ENCODE assay signal across 9 cellular contexts in the genomic region with DNA sequence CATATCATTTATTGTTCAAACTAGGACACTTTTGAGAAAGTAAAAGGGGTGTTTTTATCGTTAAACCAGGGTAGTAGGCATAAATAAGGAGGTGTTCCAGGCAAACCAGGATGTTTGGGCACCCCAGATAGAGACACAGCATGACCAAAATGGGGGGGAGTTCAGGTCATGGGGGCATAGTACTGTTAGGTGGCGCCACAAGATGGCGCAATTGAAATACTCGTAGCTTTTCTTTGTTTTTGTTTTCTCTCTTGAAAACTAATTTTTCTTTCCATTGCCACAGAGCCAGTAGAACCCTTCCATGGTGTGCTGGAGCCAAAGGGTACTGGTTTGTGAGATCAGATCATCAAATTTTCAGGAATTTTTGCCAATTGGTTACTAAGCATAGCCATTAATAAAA.
A peak's percentile ranks its signal among the peaks of the same experiment; 100 is the strongest.
DNase-seq lines count a peak whose midpoint lies in the region; ATAC-seq and TF ChIP-seq lines count a peak whose summit lies in the region.
"Had no signal": no experiment of that assay in that cellular context is flagged by ENCODE, and none has a peak within 500 bp of the region (broad histone marks: within the 10 kb centered on the region; RNA-seq: fewer than 3 reads in every experiment).

No MANE protein-coding gene starts in this region.

- H3K36me3 Mint-ChIP-seq in endodermal cell (ENCODE audit: low read depth) (no peaks in the 10 kb centered on the region), progenitor cell of endocrine pancreas (ENCODE audit: insufficient read depth) (no peaks in the 10 kb centered on the region)

- WGBS in endodermal cell (ENCODE audit: insufficient coverage in 1 of 2, insufficient read length in 1 of 2), 2 experiments, result 65% methylated on average over 3 of the region's 4 CpGs; no CpG with 5 or more reads in 1 of the 2 experiments

- H3K27ac Mint-ChIP-seq in endodermal cell (no peak overlapping the region), progenitor cell of endocrine pancreas (no peak overlapping the region)
- H3K27ac Mint-ChIP-seq: naive B cell had no signal

- H3K9ac ChIP-seq in endodermal cell (ENCODE audit: extremely low read depth, low read length, poor library complexity, severe bottlenecking), result no peak overlapping the region

- peaks cover 7% of the 10 kb centered on the region for H3K9me3 Mint-ChIP-seq in endodermal cell
- H3K9me3 Mint-ChIP-seq in progenitor cell of endocrine pancreas (ENCODE audit: low read depth), result peaks cover 4% of the 10 kb centered on the region
- H3K9me3 Mint-ChIP-seq: naive B cell had no signal

- H3K27ac ChIP-seq in DOHH2 (ENCODE audit: low read depth, low read length), result no peak overlapping the region
- H3K27ac ChIP-seq in endodermal cell (ENCODE audit: low read depth, low read length), result no peak overlapping the region

- H3K36me3 ChIP-seq in DOHH2 (ENCODE audit: control insufficient read depth, low read length) (no peaks in the 10 kb centered on the region), endodermal cell (ENCODE audit: control insufficient read depth, insufficient read depth, low read length) (no peaks in the 10 kb centered on the region)

- TF ChIP-seq CTCF in DOHH2 (IDR thresholded peaks at IDR 0.05; ENCODE audit: low read depth, low read length, poor library complexity, severe bottlenecking), result peak; percentile 39
- peak; percentile 69 for TF ChIP-seq CTCF in endodermal cell (conservative IDR thresholded peaks at IDR 0.05)
- TF ChIP-seq CTCF in progenitor cell of endocrine pancreas (IDR thresholded peaks at IDR 0.05; ENCODE audit: unreplicated experiment), result peak; percentile 42

- H3K27me3 Mint-ChIP-seq in endodermal cell (ENCODE audit: insufficient read depth) (peaks cover 39% of the 10 kb centered on the region), progenitor cell of endocrine pancreas (peaks cover 35% of the 10 kb centered on the region)

- H3K4me3 ChIP-seq in DOHH2 (ENCODE audit: low read length) (no peak overlapping the region), endodermal cell (ENCODE audit: low read length) (no peak overlapping the region)

- H3K4me1 Mint-ChIP-seq in endodermal cell, result peaks cover 29% of the 10 kb centered on the region
- peaks cover 5% of the 10 kb centered on the region for H3K4me1 Mint-ChIP-seq in progenitor cell of endocrine pancreas (ENCODE audit: low read depth)

- DNase-seq in Kasumi-1 (lab: John Stamatoyannopoulos, UW), result peak; percentile 34 to 36
- peak; percentile 31 for DNase-seq in T-helper 9 cell
- no peak for DNase-seq in endodermal cell
- DNase-seq in progenitor cell of endocrine pancreas (ENCODE audit: low spot score, unreplicated experiment), result no peak
- DNase-seq in NCI-H187 treated with DMSO at 0.1 percent for 48 hours (lab: John Stamatoyannopoulos, UW), result no peak
- DNase-seq: naive B cell had no signal

- no peaks in the 10 kb centered on the region for H3K79me2 ChIP-seq in DOHH2 (ENCODE audit: control insufficient read depth, low read length)

- H3K9me2 ChIP-seq in DOHH2 (replicated peaks; ENCODE audit: control insufficient read depth, low read length), result no peaks in the 10 kb centered on the region

- H3K27me3 ChIP-seq in DOHH2 (ENCODE audit: control insufficient read depth, low read length), result no peaks in the 10 kb centered on the region
- peaks cover 23% of the 10 kb centered on the region for H3K27me3 ChIP-seq in endodermal cell (ENCODE audit: control insufficient read depth, insufficient read depth, low read length, poor library complexity, severe bottlenecking)

- no peaks in the 10 kb centered on the region for H4K20me1 ChIP-seq in DOHH2 (ENCODE audit: control insufficient read depth, insufficient read depth, low read depth, low read length)

- no peaks in the 10 kb centered on the region for H3K9me3 ChIP-seq in DOHH2 (ENCODE audit: control insufficient read depth, insufficient read depth, low read length)
- no peaks in the 10 kb centered on the region for H3K9me3 ChIP-seq in endodermal cell (ENCODE audit: control insufficient read depth, low read length)

- H3F3A ChIP-seq in DOHH2 (ENCODE audit: control insufficient read depth, insufficient read depth), result no peaks in the 10 kb centered on the region

- ATAC-seq in GM18868 (IDR thresholded peaks at IDR 0.05; ENCODE audit: unreplicated experiment), result no peak
- no peak for ATAC-seq in GM21447 (IDR thresholded peaks at IDR 0.05; ENCODE audit: unreplicated experiment)

- no peak overlapping the region for H3K4me2 ChIP-seq in DOHH2 (ENCODE audit: low read length)

- H3K4me1 ChIP-seq in DOHH2 (ENCODE audit: control insufficient read depth, low read length) (peaks cover 9% of the 10 kb centered on the region), endodermal cell (ENCODE audit: control insufficient read depth, insufficient read depth, low read length) (peaks cover 7% of the 10 kb centered on the region)

- H3K4me3 Mint-ChIP-seq in endodermal cell, result no peak overlapping the region
- H3K4me3 Mint-ChIP-seq in progenitor cell of endocrine pancreas (ENCODE audit: low read depth), result no peak overlapping the region
- H3K4me3 Mint-ChIP-seq: naive B cell had no signal

Comparison
In these comparisons a context has a peak if more than half of its experiments do, and no peak if none do; other contexts are left out.
1. DNase-seq: peak in Kasumi-1 (2 of 2) and T-helper 9 cell (single experiment); none in endodermal cell (single experiment), progenitor cell of endocrine pancreas (single experiment) and NCI-H187 treated with DMSO at 0.1 percent for 48 hours (single experiment).
2. Peak in every context shown above with its lines, with median percentiles within 50 percentile points of each other: CTCF ChIP-seq.